Comparison of ENCODE assay signal across 1 cellular context in genomic region chr19:55484571-55485438, GRCh38.
TF ChIP-seq lines count a peak whose summit lies in the region.

TSS of gene NAT14 (plus strand) at chr19:55485188. CDS start at chr19:55485709, 521 bp downstream.

TF ChIP-seq in HepG2, 621 proteins besides CTCF, POLR2A, EP300 and RAD21 (continued from another document and continues in another):
- TF ChIP-seq RFXAP (CRISPR knock-in tag; IDR thresholded peaks at IDR 0.05; ENCODE audit: borderline replicate concordance), result peak; percentile 39; the same call in 1 of the 2 replicates
- TF ChIP-seq SNAPC4 (CRISPR knock-in tag; IDR thresholded peaks at IDR 0.05), result no peak
- no peak for TF ChIP-seq JUN (CRISPR knock-in tag; IDR thresholded peaks at IDR 0.05)
- 0 out of 2 replicates have a peak, but pooled peaks have one; percentile 11 for TF ChIP-seq BCL3 (CRISPR knock-in tag; IDR thresholded peaks at IDR 0.05)
- no peak for TF ChIP-seq ARHGAP35 (CRISPR knock-in tag; IDR thresholded peaks at IDR 0.05; ENCODE audit: borderline replicate concordance)
- 0 out of 2 replicates have a peak, but pooled peaks have one; percentile 51 for TF ChIP-seq ZNF567 (CRISPR knock-in tag; IDR thresholded peaks at IDR 0.05; ENCODE audit: borderline replicate concordance)
- TF ChIP-seq SYNCRIP (IDR thresholded peaks at IDR 0.05; ENCODE audit: insufficient read depth, low read depth, low read length), result no peak
- TF ChIP-seq ATF4 (CRISPR knock-in tag; IDR thresholded peaks at IDR 0.05), result no peak
- TF ChIP-seq PCBP1 (IDR thresholded peaks at IDR 0.05; ENCODE audit: borderline replicate concordance, low read depth, low read length), result no peak
- TF ChIP-seq ZNF260 (CRISPR knock-in tag; IDR thresholded peaks at IDR 0.05; ENCODE audit: borderline replicate concordance, low read depth), result no peak
- no peak for TF ChIP-seq KDM3A (CRISPR knock-in tag; IDR thresholded peaks at IDR 0.05; ENCODE audit: low read depth)
- TF ChIP-seq NONO (IDR thresholded peaks at IDR 0.05), result no peak
- TF ChIP-seq NONO (CRISPR knock-in tag; conservative IDR thresholded peaks at IDR 0.05), result no peak
- no peak for TF ChIP-seq SMC3 (IDR thresholded peaks at IDR 0.05; ENCODE audit: low read length)
- no peak for TF ChIP-seq LBX2 (CRISPR knock-in tag; IDR thresholded peaks at IDR 0.05; ENCODE audit: borderline replicate concordance)
- no peak for TF ChIP-seq ZBTB44 (CRISPR knock-in tag; IDR thresholded peaks at IDR 0.05)
- no peak; the same call in 1 of the 2 replicates for TF ChIP-seq ZZZ3 (CRISPR knock-in tag; IDR thresholded peaks at IDR 0.05; ENCODE audit: borderline replicate concordance)
- TF ChIP-seq MAFK (conservative IDR thresholded peaks at IDR 0.05 in 1 of 2, IDR thresholded peaks at IDR 0.05 in 1 of 2; ENCODE audit: low read length in 2 of 2), result no peak
- TF ChIP-seq PATZ1 (CRISPR knock-in tag; IDR thresholded peaks at IDR 0.05), result no peak
- TF ChIP-seq ATF7-NPFF (CRISPR knock-in tag; IDR thresholded peaks at IDR 0.05; ENCODE audit: low read depth), result no peak
- no peak for TF ChIP-seq ATRX (CRISPR knock-in tag; IDR thresholded peaks at IDR 0.05; ENCODE audit: borderline replicate concordance)
- TF ChIP-seq ZNF350 (CRISPR knock-in tag; IDR thresholded peaks at IDR 0.05; ENCODE audit: borderline replicate concordance, low read depth), result no peak
- TF ChIP-seq ONECUT2 (CRISPR knock-in tag; IDR thresholded peaks at IDR 0.05), result no peak
- no peak for TF ChIP-seq ZEB1 (IDR thresholded peaks at IDR 0.05; ENCODE audit: insufficient replicate concordance, low read depth)
- TF ChIP-seq SKI (IDR thresholded peaks at IDR 0.05; ENCODE audit: partially characterized antibody), result no peak
- peak; percentile 35; the same call in 1 of the 2 replicates for TF ChIP-seq NR2C2 (CRISPR knock-in tag; IDR thresholded peaks at IDR 0.05; ENCODE audit: borderline replicate concordance)
- peak; percentile 42; the same call in 1 of the 2 replicates for TF ChIP-seq ZFX (CRISPR knock-in tag; IDR thresholded peaks at IDR 0.05; ENCODE audit: low read depth)
- no peak for TF ChIP-seq PLRG1 (conservative IDR thresholded peaks at IDR 0.05)
- TF ChIP-seq EED (CRISPR knock-in tag; IDR thresholded peaks at IDR 0.05), result 0 out of 2 replicates have a peak, but pooled peaks have one; percentile 43
- no peak for TF ChIP-seq ZNF17 (CRISPR knock-in tag; IDR thresholded peaks at IDR 0.05)
- TF ChIP-seq ZNF564 (CRISPR knock-in tag; IDR thresholded peaks at IDR 0.05), result no peak
- no peak for TF ChIP-seq BHLHE40 (IDR thresholded peaks at IDR 0.05; ENCODE audit: low read length)
- TF ChIP-seq ZNF30 (CRISPR knock-in tag; IDR thresholded peaks at IDR 0.05), result no peak
- no peak for TF ChIP-seq SATB2 (CRISPR knock-in tag; IDR thresholded peaks at IDR 0.05)
- no peak for TF ChIP-seq ZBTB20 (CRISPR knock-in tag; IDR thresholded peaks at IDR 0.05; ENCODE audit: borderline replicate concordance, low read depth)
- no peak for TF ChIP-seq ZNF142 (CRISPR knock-in tag; IDR thresholded peaks at IDR 0.05)
